ENCODE assay signal across 8 cellular contexts in the genomic region with DNA sequence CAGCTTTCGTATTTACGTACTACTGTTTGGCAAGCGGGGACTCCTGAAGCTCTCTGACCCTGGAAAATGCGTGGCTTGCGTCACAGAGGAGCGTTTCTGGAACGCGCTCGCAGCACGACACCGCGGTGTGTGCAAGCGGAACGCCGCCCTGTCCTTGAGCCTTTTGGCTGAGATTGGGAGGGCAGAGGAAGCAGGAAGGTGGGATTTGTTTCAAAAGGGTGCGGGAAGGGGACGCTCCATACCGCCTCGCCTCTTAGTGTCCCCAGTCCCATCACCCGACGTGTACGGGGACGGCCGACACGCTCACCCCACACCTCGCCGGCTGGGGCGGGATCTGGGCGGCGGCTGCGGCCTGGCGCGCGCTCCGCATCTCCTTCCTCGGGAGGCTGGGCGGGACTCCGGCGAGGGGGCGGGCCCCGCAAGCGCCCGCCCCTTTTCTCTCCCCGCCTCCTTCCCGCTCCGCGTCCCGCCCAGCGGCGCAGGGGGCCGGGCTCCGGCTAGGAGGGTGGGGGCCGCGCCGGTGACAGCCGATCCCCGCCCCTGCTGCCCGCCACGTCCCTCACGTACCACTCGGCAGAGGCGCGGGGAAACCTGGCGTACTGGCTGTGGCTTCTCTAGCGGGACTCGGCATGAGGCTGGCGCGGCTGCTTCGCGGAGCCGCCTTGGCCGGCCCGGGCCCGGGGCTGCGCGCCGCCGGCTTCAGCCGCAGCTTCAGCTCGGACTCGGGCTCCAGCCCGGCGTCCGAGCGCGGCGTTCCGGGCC. TPM values are rescaled to one million over a fixed set of nuclear protein-coding genes. Genes with fewer than 3 reads are reported as not detected.
DNase-seq lines count a peak whose midpoint lies in the region; ATAC-seq and TF ChIP-seq lines count a peak whose summit lies in the region.

TSS of gene PDK1 (plus strand) at position 569 of the 762 bp plus-strand sequence. CDS start at position 630, 61 bp downstream.

- peak; percentile 84 for ATAC-seq in RWPE2 (ENCODE audit: low read depth)

- H3K9me3 ChIP-seq in RWPE2 (ENCODE audit: severe bottlenecking): no peaks in the 10 kb centered on the region

- peak within 1 kb of the TSS; percentile 65 for H3K4me3 ChIP-seq in RWPE2 (ENCODE audit: severe bottlenecking)

- no peaks in the 10 kb centered on the region for H3K9me3 Mint-ChIP-seq in activated T-helper 2 cell treated with anti-CD3 and anti-CD28 coated beads, Interferon-gamma antibody, Interleukin-2, Interleukin-4, amounts not matched to agents 10 μg/mL and 5 μg/mL and 100 μg/mL, durations not matched to agents 14 hours and 24 hours and 36 hours
- H3K9me3 Mint-ChIP-seq in nephron: no peaks in the 10 kb centered on the region
- no peaks in the 10 kb centered on the region for H3K9me3 Mint-ChIP-seq in stimulated activated naive CD8-positive, alpha-beta T cell treated with anti-CD3 and anti-CD28 coated beads, Interleukin-15, Interleukin-2, amounts not matched to agents 100 ng/mL and 50 ng/mL, for 24 hours

- no peaks in the 10 kb centered on the region for H3K27me3 ChIP-seq in RWPE2 (ENCODE audit: insufficient read depth, poor library complexity, severe bottlenecking)

- peak within 1 kb of the TSS; percentile 84 for H3K27ac ChIP-seq in RWPE2 (ENCODE audit: poor library complexity, severe bottlenecking)

- peaks cover 23% of the 10 kb centered on the region for H3K4me1 ChIP-seq in RWPE2 (ENCODE audit: insufficient read depth, poor library complexity, severe bottlenecking)

- intact Hi-C loops in activated T-helper 2 cell treated with anti-CD3 and anti-CD28 coated beads, Interferon-gamma antibody, Interleukin-2, Interleukin-4, amounts not matched to agents 10 μg/mL and 5 μg/mL and 100 μg/mL, durations not matched to agents 14 hours and 24 hours and 36 hours (cut with micrococcal nuclease): loop anchor here (1.0 to 10.0 kb wide), 6 partner anchors 14 to 1631 kb away; partner anchors contain the start of genes DYNC1I2, GORASP2 and HAT1

- DNase-seq in EH (ENCODE audit: low read depth) (peak; percentile 93), GOT3 (lab: John Stamatoyannopoulos, UW) (peak; percentile 81), LHCN-M2 (ENCODE audit: low read depth) (peak; percentile 87), RWPE2 (ENCODE audit: low spot score) (peak; percentile 91), fibroblast of peridontal ligament (ENCODE audit: extremely low read depth) (peak; percentile 81)
- DNase-seq in activated T-helper 2 cell treated with anti-CD3 and anti-CD28 coated beads, Interferon-gamma antibody, Interleukin-2, Interleukin-4, amounts not matched to agents 10 μg/mL and 5 μg/mL and 100 μg/mL, durations not matched to agents 14 hours and 24 hours and 36 hours (ENCODE audit: low spot score): peak; percentile 89

- TF ChIP-seq CTCF in RWPE2 (IDR thresholded peaks at IDR 0.05; ENCODE audit: poor library complexity, severe bottlenecking): no peak
- no peak for TF ChIP-seq CTCF in nephron (IDR thresholded peaks at IDR 0.05; ENCODE audit: unreplicated experiment in 3 of 3)

- H3K27me3 Mint-ChIP-seq in activated T-helper 2 cell treated with anti-CD3 and anti-CD28 coated beads, Interferon-gamma antibody, Interleukin-2, Interleukin-4, amounts not matched to agents 10 μg/mL and 5 μg/mL and 100 μg/mL, durations not matched to agents 14 hours and 24 hours and 36 hours (ENCODE audit: low read depth): peaks cover 7% of the 10 kb centered on the region
- H3K27me3 Mint-ChIP-seq in nephron (ENCODE audit: low read depth): no peaks in the 10 kb centered on the region
- no peaks in the 10 kb centered on the region for H3K27me3 Mint-ChIP-seq in stimulated activated naive CD8-positive, alpha-beta T cell treated with anti-CD3 and anti-CD28 coated beads, Interleukin-15, Interleukin-2, amounts not matched to agents 100 ng/mL and 50 ng/mL, for 24 hours

- peaks cover 65% of the 10 kb centered on the region for H3K36me3 Mint-ChIP-seq in activated T-helper 2 cell treated with anti-CD3 and anti-CD28 coated beads, Interferon-gamma antibody, Interleukin-2, Interleukin-4, amounts not matched to agents 10 μg/mL and 5 μg/mL and 100 μg/mL, durations not matched to agents 14 hours and 24 hours and 36 hours (ENCODE audit: low read depth)
- no peaks in the 10 kb centered on the region for H3K36me3 Mint-ChIP-seq in nephron (ENCODE audit: low read depth)
- peaks cover 37% of the 10 kb centered on the region for H3K36me3 Mint-ChIP-seq in stimulated activated naive CD8-positive, alpha-beta T cell treated with anti-CD3 and anti-CD28 coated beads, Interleukin-15, Interleukin-2, amounts not matched to agents 100 ng/mL and 50 ng/mL, for 24 hours (ENCODE audit: low read depth)

- H3K27ac Mint-ChIP-seq in activated T-helper 2 cell treated with anti-CD3 and anti-CD28 coated beads, Interferon-gamma antibody, Interleukin-2, Interleukin-4, amounts not matched to agents 10 μg/mL and 5 μg/mL and 100 μg/mL, durations not matched to agents 14 hours and 24 hours and 36 hours: peak within 1 kb of the TSS; percentile 95
- H3K27ac Mint-ChIP-seq in nephron: peak within 1 kb of the TSS; percentile 62 to 86 (median 83)
- H3K27ac Mint-ChIP-seq in stimulated activated naive CD8-positive, alpha-beta T cell treated with anti-CD3 and anti-CD28 coated beads, Interleukin-15, Interleukin-2, amounts not matched to agents 100 ng/mL and 50 ng/mL, for 24 hours: peak within 1 kb of the TSS; percentile 98

- peaks cover 25% of the 10 kb centered on the region for H3K36me3 ChIP-seq in RWPE2 (ENCODE audit: low read depth)

- peaks cover 47% of the 10 kb centered on the region for H3K4me1 Mint-ChIP-seq in activated T-helper 2 cell treated with anti-CD3 and anti-CD28 coated beads, Interferon-gamma antibody, Interleukin-2, Interleukin-4, amounts not matched to agents 10 μg/mL and 5 μg/mL and 100 μg/mL, durations not matched to agents 14 hours and 24 hours and 36 hours (ENCODE audit: low read depth)
- peaks cover 33% of the 10 kb centered on the region for H3K4me1 Mint-ChIP-seq in nephron
- H3K4me1 Mint-ChIP-seq in stimulated activated naive CD8-positive, alpha-beta T cell treated with anti-CD3 and anti-CD28 coated beads, Interleukin-15, Interleukin-2, amounts not matched to agents 100 ng/mL and 50 ng/mL, for 24 hours (ENCODE audit: low read depth): peaks cover 68% of the 10 kb centered on the region

- peak within 1 kb of the TSS; percentile 93 for H3K4me3 Mint-ChIP-seq in activated T-helper 2 cell treated with anti-CD3 and anti-CD28 coated beads, Interferon-gamma antibody, Interleukin-2, Interleukin-4, amounts not matched to agents 10 μg/mL and 5 μg/mL and 100 μg/mL, durations not matched to agents 14 hours and 24 hours and 36 hours (ENCODE audit: low read depth)
- peak within 1 kb of the TSS; percentile 91 to 99 (median 98) for H3K4me3 Mint-ChIP-seq in nephron
- H3K4me3 Mint-ChIP-seq in stimulated activated naive CD8-positive, alpha-beta T cell treated with anti-CD3 and anti-CD28 coated beads, Interleukin-15, Interleukin-2, amounts not matched to agents 100 ng/mL and 50 ng/mL, for 24 hours: peak within 1 kb of the TSS; percentile 95

RNA-seq across cellular contexts. Expression of gene PDK1, which starts in this region (rescaled TPM):
- 34.1 and 34.7 TPM in 2 replicates for total RNA-seq in LHCN-M2 (2014; rRNA removed)
- 10.4 TPM for polyA plus RNA-seq in LHCN-M2 (2012)
- total RNA-seq in activated T-helper 2 cell treated with anti-CD3 and anti-CD28 coated beads, Interferon-gamma antibody, Interleukin-2, Interleukin-4, amounts not matched to agents 10 μg/mL and 5 μg/mL and 100 μg/mL, durations not matched to agents 14 hours and 24 hours and 36 hours: 38.9 and 44.9 TPM in 2 replicates

Comparison
In these comparisons a context has a peak if more than half of its experiments do, and no peak if none do; other contexts are left out.
1. Peak in every context shown above with its lines: DNase-seq, ATAC-seq, H3K4me3 ChIP-seq and H3K27ac ChIP-seq.